Comparison of ENCODE assay signal across 10 cellular contexts in the genomic region with DNA sequence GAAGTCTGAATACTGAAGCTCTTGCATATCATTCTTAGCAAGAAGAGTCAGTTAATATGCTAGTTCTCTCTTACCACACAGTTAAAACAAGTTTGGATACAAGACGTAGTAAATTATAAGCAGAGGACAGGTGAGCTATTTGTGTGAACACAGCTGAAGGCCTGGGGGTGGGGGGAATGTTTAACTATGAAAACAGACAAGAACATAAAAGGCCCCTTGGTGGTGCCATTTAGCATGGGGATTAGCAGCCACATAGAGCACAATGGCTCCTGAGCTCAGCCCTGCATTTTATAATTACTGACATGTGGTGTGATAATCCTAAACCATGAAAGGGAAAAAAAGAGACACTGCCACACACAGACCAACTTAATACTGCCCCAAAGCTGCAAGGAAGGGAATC.
DNase-seq lines count a peak whose midpoint lies in the region; ATAC-seq and TF ChIP-seq lines count a peak whose summit lies in the region.
"Had no signal": no experiment of that assay in that cellular context is flagged by ENCODE, and none has a peak within 500 bp of the region (broad histone marks: within the 10 kb centered on the region; RNA-seq: fewer than 3 reads in every experiment).

No MANE protein-coding gene starts in this region.

- ATAC-seq in foreskin keratinocyte (no peak), HG02763 (IDR thresholded peaks at IDR 0.05; ENCODE audit: unreplicated experiment) (no peak)
- ATAC-seq: activated T-helper 17 cell treated with anti-CD3 and anti-CD28 coated beads, Interleukin-2, amount 50 U/mL, for 72 hours had no signal

- DNase-seq in activated naive CD4-positive, alpha-beta T cell treated with anti-CD3 and anti-CD28 coated beads for 36 hours, result peak; percentile 30
- DNase-seq in activated naive CD4-positive, alpha-beta T cell treated with Interleukin-2 at 50 U/mL for 16 hours, result no peak
- DNase-seq in NCI-H748 treated with DMSO at 0.1 percent for 48 hours (lab: John Stamatoyannopoulos, UW) (peak; percentile 71), foreskin keratinocyte (no peak), vagina (ENCODE audit: extremely low spot score in 2 of 2) (peak in 1 of 2 donors; percentile 74), LoVo (ENCODE audit: low spot score) (no peak), medulla oblongata (ENCODE audit: extremely low spot score) (no peak)

- H3K36me3 Mint-ChIP-seq in activated naive CD4-positive, alpha-beta T cell treated with anti-CD3 and anti-CD28 coated beads for 36 hours (ENCODE audit: low read depth), result peaks cover 5% of the 10 kb centered on the region

- H3K27ac Mint-ChIP-seq in activated naive CD4-positive, alpha-beta T cell treated with anti-CD3 and anti-CD28 coated beads for 36 hours, result no peak overlapping the region
- H3K27ac Mint-ChIP-seq: activated T-helper 17 cell treated with anti-CD3 and anti-CD28 coated beads, Interleukin-2, amount 50 U/mL, for 72 hours; dendritic cell treated with granulocyte-macrophage colony-stimulating factor and Interleukin-4, amounts not matched to agents 40 ng/mL and 50 ng/mL, for 4 days had no signal

- no peak overlapping the region for H3K4me3 ChIP-seq in vagina

- H3K27ac ChIP-seq in foreskin keratinocyte, result no peak overlapping the region
- H3K27ac ChIP-seq in vagina, result peak overlapping the region; percentile 78

- H3K4me3 Mint-ChIP-seq in activated naive CD4-positive, alpha-beta T cell treated with anti-CD3 and anti-CD28 coated beads for 36 hours, result no peak overlapping the region
- H3K4me3 Mint-ChIP-seq: activated T-helper 17 cell treated with anti-CD3 and anti-CD28 coated beads, Interleukin-2, amount 50 U/mL, for 72 hours; dendritic cell treated with granulocyte-macrophage colony-stimulating factor and Interleukin-4, amounts not matched to agents 40 ng/mL and 50 ng/mL, for 4 days had no signal

- peaks cover 10% of the 10 kb centered on the region for H3K4me1 ChIP-seq in foreskin keratinocyte
- peaks cover 86% of the 10 kb centered on the region for H3K4me1 ChIP-seq in vagina

- H3K36me3 ChIP-seq in vagina, result no peaks in the 10 kb centered on the region

- CTCF ChIA-PET in activated naive CD4-positive, alpha-beta T cell treated with anti-CD3 and anti-CD28 coated beads for 36 hours (lab: Charles Lee), result interaction anchor here (0.6 to 4.3 kb wide), 4 partner anchors 14 to 289 kb away, joined by 3 to 19 read pairs (median 6); no protein-coding TSS in a partner anchor

- peaks cover 20% of the 10 kb centered on the region for H3K4me1 Mint-ChIP-seq in activated naive CD4-positive, alpha-beta T cell treated with anti-CD3 and anti-CD28 coated beads for 36 hours (ENCODE audit: low read depth)

- H3K9me3 Mint-ChIP-seq in activated naive CD4-positive, alpha-beta T cell treated with anti-CD3 and anti-CD28 coated beads for 36 hours, result peaks cover 2% of the 10 kb centered on the region
- H3K9me3 Mint-ChIP-seq: activated T-helper 17 cell treated with anti-CD3 and anti-CD28 coated beads, Interleukin-2, amount 50 U/mL, for 72 hours; dendritic cell treated with granulocyte-macrophage colony-stimulating factor and Interleukin-4, amounts not matched to agents 40 ng/mL and 50 ng/mL, for 4 days had no signal

- no peaks in the 10 kb centered on the region for H3K9me3 ChIP-seq in vagina

- no peak for TF ChIP-seq POLR2A in vagina (IDR thresholded peaks at IDR 0.05)

- H3K27me3 ChIP-seq in foreskin keratinocyte (peaks cover 69% of the 10 kb centered on the region), vagina (no peaks in the 10 kb centered on the region)

- no peaks in the 10 kb centered on the region for H3K27me3 Mint-ChIP-seq in activated naive CD4-positive, alpha-beta T cell treated with anti-CD3 and anti-CD28 coated beads for 36 hours (ENCODE audit: low read depth)
- H3K27me3 Mint-ChIP-seq: activated T-helper 17 cell treated with anti-CD3 and anti-CD28 coated beads, Interleukin-2, amount 50 U/mL, for 72 hours; dendritic cell treated with granulocyte-macrophage colony-stimulating factor and Interleukin-4, amounts not matched to agents 40 ng/mL and 50 ng/mL, for 4 days had no signal

- intact Hi-C loops in activated naive CD4-positive, alpha-beta T cell treated with anti-CD3 and anti-CD28 coated beads for 36 hours (cut with micrococcal nuclease), result loop anchor here (1.0 kb wide), 1 partner anchor 136 kb away; no protein-coding TSS in a partner anchor
- intact Hi-C loops in vagina (cut with DNase I), result no loop called here

- peak; percentile 15 for TF ChIP-seq CTCF in foreskin keratinocyte (conservative IDR thresholded peaks at IDR 0.05)
- no peak for TF ChIP-seq CTCF in vagina (IDR thresholded peaks at IDR 0.05)

Comparison
In these comparisons a context has a peak if more than half of its experiments do, and no peak if none do; other contexts are left out.
1. DNase-seq: peak in activated naive CD4-positive, alpha-beta T cell treated with anti-CD3 and anti-CD28 coated beads for 36 hours (single experiment) and NCI-H748 treated with DMSO at 0.1 percent for 48 hours (single experiment); none in activated naive CD4-positive, alpha-beta T cell treated with Interleukin-2 at 50 U/mL for 16 hours (single experiment), foreskin keratinocyte (0 of 2), LoVo (single experiment) and medulla oblongata (single experiment).